ENCODE assay signal across 8 cellular contexts in genomic region chr1:155325596-155325893, GRCh38. TPM values are rescaled to one million over a fixed set of nuclear protein-coding genes. Genes with fewer than 3 reads are reported as not detected.
DNase-seq lines count a peak whose midpoint lies in the region; ATAC-seq and TF ChIP-seq lines count a peak whose summit lies in the region.

No MANE protein-coding gene starts in this region.

- peak overlapping the region; percentile 94 for H3K4me2 ChIP-seq in BLaER1
- peak overlapping the region; percentile 97 for H3K4me2 ChIP-seq in OCI-LY1 (ENCODE audit: low read length)
- peak overlapping the region; percentile 87 for H3K4me2 ChIP-seq in neural progenitor cell

- peaks cover 4% of the 10 kb centered on the region; the same call in 1 of the 2 replicates for H3F3A ChIP-seq in OCI-LY1 (ENCODE audit: insufficient read depth, low read length)
- peaks cover 44% of the 10 kb centered on the region for H3F3A ChIP-seq in neural progenitor cell (ENCODE audit: low read depth)

- no peaks in the 10 kb centered on the region for H3K27me3 ChIP-seq in BLaER1
- H3K27me3 ChIP-seq in OCI-LY1 (ENCODE audit: insufficient read depth, low read length): no peaks in the 10 kb centered on the region
- no peaks in the 10 kb centered on the region for H3K27me3 ChIP-seq in neural progenitor cell

- peaks cover 22% of the 10 kb centered on the region for H3K36me3 Mint-ChIP-seq in effector memory CD8-positive, alpha-beta T cell (ENCODE audit: insufficient read depth)
- peaks cover 8% of the 10 kb centered on the region for H3K36me3 Mint-ChIP-seq in neural progenitor cell

- H3K36me3 ChIP-seq in BLaER1: peaks cover 39% of the 10 kb centered on the region
- H3K36me3 ChIP-seq in OCI-LY1 (ENCODE audit: insufficient read depth, low read length): peaks cover 9% of the 10 kb centered on the region; the same call in 1 of the 2 replicates
- H3K36me3 ChIP-seq in neural progenitor cell: no peaks in the 10 kb centered on the region

- peak overlapping the region; percentile 86 for H3K4me3 ChIP-seq in BLaER1
- H3K4me3 ChIP-seq in OCI-LY1 (ENCODE audit: low read depth, low read length, poor library complexity, severe bottlenecking): peak overlapping the region; percentile 83
- peak overlapping the region; percentile 82 for H3K4me3 ChIP-seq in neural progenitor cell

- ATAC-seq in effector memory CD8-positive, alpha-beta T cell (replicated peaks): no peak

- H3K9me2 ChIP-seq in OCI-LY1 (ENCODE audit: low read depth, low read length): no peaks in the 10 kb centered on the region

- H3K27me3 Mint-ChIP-seq in effector memory CD8-positive, alpha-beta T cell: no peaks in the 10 kb centered on the region
- H3K27me3 Mint-ChIP-seq in neural progenitor cell (ENCODE audit: insufficient read depth, low read depth): peaks cover 3% of the 10 kb centered on the region

- peak overlapping the region in 1 of 2 donors; percentile 33 for H3K27ac Mint-ChIP-seq in effector memory CD8-positive, alpha-beta T cell
- H3K27ac Mint-ChIP-seq in neural progenitor cell: no peak overlapping the region

- H4K20me1 ChIP-seq in BLaER1 (peaks cover 48% of the 10 kb centered on the region), OCI-LY1 (ENCODE audit: insufficient read depth, low read length) (no peaks in the 10 kb centered on the region), neural progenitor cell (ENCODE audit: low read depth) (peaks cover 33% of the 10 kb centered on the region)

- H3K9me3 Mint-ChIP-seq in effector memory CD8-positive, alpha-beta T cell: no peaks in the 10 kb centered on the region
- no peaks in the 10 kb centered on the region for H3K9me3 Mint-ChIP-seq in neural progenitor cell

- H3K79me2 ChIP-seq in OCI-LY1 (ENCODE audit: insufficient read depth, low read length): no peaks in the 10 kb centered on the region
- peaks cover 24% of the 10 kb centered on the region for H3K79me2 ChIP-seq in neural progenitor cell (ENCODE audit: low read depth)

- H3K4me1 ChIP-seq in BLaER1 (peaks cover 53% of the 10 kb centered on the region), OCI-LY1 (ENCODE audit: insufficient read depth, low read length, severe bottlenecking) (peaks cover 35% of the 10 kb centered on the region), neural progenitor cell (peaks cover 16% of the 10 kb centered on the region)

- H3K4me1 Mint-ChIP-seq in effector memory CD8-positive, alpha-beta T cell (ENCODE audit: low read depth in 2 of 2): peaks cover 16 to 19% of the 10 kb centered on the region in 2 donors
- H3K4me1 Mint-ChIP-seq in neural progenitor cell: peaks cover 27% of the 10 kb centered on the region

- TF ChIP-seq CTCF in OCI-LY1 (IDR thresholded peaks at IDR 0.05; ENCODE audit: low read length) (no peak), neural progenitor cell (IDR thresholded peaks at IDR 0.05) (no peak)

- H3K4me3 Mint-ChIP-seq in effector memory CD8-positive, alpha-beta T cell: peak overlapping the region; percentile 83 to 90
- H3K4me3 Mint-ChIP-seq in neural progenitor cell: peak overlapping the region; percentile 91

- H3K9ac ChIP-seq in BLaER1 (peak overlapping the region; percentile 78; the same call in 1 of the 2 replicates), OCI-LY1 (ENCODE audit: low read length) (no peak overlapping the region; the same call in 1 of the 2 replicates), neural progenitor cell (no peak overlapping the region)

- no peaks in the 10 kb centered on the region for H3K9me3 ChIP-seq in BLaER1
- H3K9me3 ChIP-seq in OCI-LY1 (ENCODE audit: low read length): no peaks in the 10 kb centered on the region
- no peaks in the 10 kb centered on the region for H3K9me3 ChIP-seq in neural progenitor cell (ENCODE audit: low read depth)

- H2AFZ ChIP-seq in OCI-LY1 (ENCODE audit: low read length) (no peak overlapping the region), neural progenitor cell (replicated peaks) (no peak overlapping the region)

- DNase-seq in effector memory CD8-positive, alpha-beta T cell: no peak
- DNase-seq in neural progenitor cell (ENCODE audit: low spot score) (no peak), GM03348 (ENCODE audit: low spot score) (no peak), NCI-H446 (lab: John Stamatoyannopoulos, UW) (no peak)
- DNase-seq in stimulated activated CD8-positive, alpha-beta memory T cell treated with anti-CD3 and anti-CD28 coated beads, Interleukin-4, amount 100 ng/mL, for 48 hours: no peak
- DNase-seq in stimulated activated CD4-positive, alpha-beta T cell treated with anti-CD3 and anti-CD28 coated beads, Interleukin-4, amount 100 ng/mL, for 4 hours: no peak

- H3K27ac ChIP-seq in BLaER1: no peak overlapping the region
- H3K27ac ChIP-seq in OCI-LY1 (ENCODE audit: low read depth, low read length, poor library complexity, severe bottlenecking): peak overlapping the region; percentile 12
- H3K27ac ChIP-seq in neural progenitor cell: no peak overlapping the region

RNA-seq across cellular contexts. Expression of gene RUSC1, which starts 4.9 kb away (rescaled TPM):
- total RNA-seq in neural progenitor cell (ENCODE audit: low replicate concordance): 17.0 and 43.4 TPM in 2 replicates

RNA-seq across cellular contexts. Expression of gene FDPS, which starts 16.9 kb away (rescaled TPM):
- total RNA-seq in neural progenitor cell (ENCODE audit: low replicate concordance): 215 and 266 TPM in 2 replicates

RNA-seq across cellular contexts. Expression of gene PKLR, which starts 24.3 kb away (rescaled TPM):
- total RNA-seq in neural progenitor cell (ENCODE audit: low replicate concordance): 0.53 and 0.54 TPM in 2 replicates

RNA-seq across cellular contexts. Expression of gene HCN3, which starts 48.3 kb away (rescaled TPM):
- 1.9 and 5.9 TPM in 2 replicates for total RNA-seq in neural progenitor cell (ENCODE audit: low replicate concordance)

RNA-seq across cellular contexts. Expression of gene CLK2, which starts 52.2 kb away (rescaled TPM):
- 41.7 and 62.2 TPM in 2 replicates for total RNA-seq in neural progenitor cell (ENCODE audit: low replicate concordance)
